Comparison of ENCODE assay signal across 12 cellular contexts in the genomic region with DNA sequence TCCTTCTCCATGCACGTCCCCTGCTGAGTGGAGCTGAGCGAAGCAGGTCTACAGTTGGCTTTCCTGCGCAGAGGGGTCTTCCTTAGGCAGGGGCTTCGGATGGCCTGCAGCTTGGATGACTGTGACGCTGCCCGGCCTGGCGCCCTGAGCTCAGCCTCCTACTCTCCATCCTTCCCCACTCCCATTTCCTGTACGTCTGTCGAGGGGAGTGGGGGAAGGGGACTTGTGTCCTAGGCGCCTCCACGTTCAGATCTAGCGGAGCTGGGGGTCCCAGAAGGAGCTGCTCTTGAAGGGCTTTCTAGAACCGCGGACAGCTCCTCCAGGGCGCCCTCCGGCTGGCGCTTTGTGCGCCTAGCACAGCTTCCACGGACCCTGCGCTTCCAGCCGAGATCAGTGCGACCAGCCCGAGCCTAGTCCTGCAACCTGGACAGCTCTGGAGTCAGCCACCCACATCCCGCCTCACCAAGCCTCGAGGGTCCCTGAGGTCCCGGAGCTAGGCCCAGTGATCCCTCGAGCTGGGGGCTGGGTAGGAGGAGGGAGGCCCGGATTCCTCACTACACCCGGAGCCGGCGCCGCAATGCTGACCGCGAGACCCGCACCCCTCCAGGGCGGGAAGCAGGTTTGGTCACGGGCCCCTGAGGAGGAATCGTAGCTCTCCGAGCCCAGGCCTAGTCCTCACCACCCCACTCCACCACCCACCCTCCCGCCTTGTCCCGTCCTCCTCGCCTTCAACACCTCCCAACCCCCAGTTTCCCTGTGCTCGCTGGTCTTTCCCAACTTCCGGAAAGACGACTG. TPM values are rescaled to one million over a fixed set of nuclear protein-coding genes. Genes with fewer than 3 reads are reported as not detected.
DNase-seq lines count a peak whose midpoint lies in the region; ATAC-seq and TF ChIP-seq lines count a peak whose summit lies in the region.
"Had no signal": no experiment of that assay in that cellular context is flagged by ENCODE, and none has a peak within 500 bp of the region (broad histone marks: within the 10 kb centered on the region; RNA-seq: fewer than 3 reads in every experiment).

No MANE protein-coding gene starts in this region.

- H3K9me3 ChIP-seq in WERI-Rb-1 (ENCODE audit: severe bottlenecking) (no peaks in the 10 kb centered on the region), stomach (no peaks in the 10 kb centered on the region)
- H3K9me3 ChIP-seq: neutrophil had no signal

- H3K36me3 ChIP-seq in WERI-Rb-1 (no peaks in the 10 kb centered on the region), stomach (no peaks in the 10 kb centered on the region)
- H3K36me3 ChIP-seq: neutrophil had no signal

- DNase-seq in activated CD4-positive, CD25-positive, alpha-beta regulatory T cell treated with anti-CD3 and anti-CD28 coated beads, Interleukin-2, amount 50 U/mL, for 72 hours: peak; percentile 29
- DNase-seq in activated CD4-positive, CD25-positive, alpha-beta regulatory T cell (lab: John Stamatoyannopoulos, UW): no peak
- DNase-seq in WERI-Rb-1 (peak; percentile 24), left kidney (ENCODE audit: low read depth, low spot score) (peak; percentile 78), stomach (no peak), LoVo (ENCODE audit: low spot score) (no peak)
- no peak for DNase-seq in activated T-helper 2 cell treated with anti-CD3 and anti-CD28 coated beads, Interferon-gamma antibody, Interleukin-2, Interleukin-4, amounts not matched to agents 10 μg/mL and 5 μg/mL and 100 μg/mL, durations not matched to agents 14 hours and 24 hours and 36 hours (ENCODE audit: low spot score)
- DNase-seq: HCEC 1CT, Kasumi-1 had no signal

- TF ChIP-seq EP300 in stomach (IDR thresholded peaks at IDR 0.05): no peak

- ATAC-seq in HG02588 (IDR thresholded peaks at IDR 0.05; ENCODE audit: unreplicated experiment): no peak

- H3K4me3 ChIP-seq in WERI-Rb-1 (ENCODE audit: low read depth, low read length) (peak overlapping the region; percentile 17), stomach (peak overlapping the region; percentile 50 to 71 (median 66))

- no peak for TF ChIP-seq CTCF in WERI-Rb-1 (IDR thresholded peaks at IDR 0.05; ENCODE audit: low read depth, low read length)
- no peak for TF ChIP-seq CTCF in stomach (IDR thresholded peaks at IDR 0.05)

- intact Hi-C loops in stomach (cut with DNase I; ENCODE audit: low total_unique reads): no loop called here
- intact Hi-C loops in activated T-helper 2 cell treated with anti-CD3 and anti-CD28 coated beads, Interferon-gamma antibody, Interleukin-2, Interleukin-4, amounts not matched to agents 10 μg/mL and 5 μg/mL and 100 μg/mL, durations not matched to agents 14 hours and 24 hours and 36 hours (cut with micrococcal nuclease): no loop called here

- H3K27me3 Mint-ChIP-seq in activated T-helper 2 cell treated with anti-CD3 and anti-CD28 coated beads, Interferon-gamma antibody, Interleukin-2, Interleukin-4, amounts not matched to agents 10 μg/mL and 5 μg/mL and 100 μg/mL, durations not matched to agents 14 hours and 24 hours and 36 hours (ENCODE audit: low read depth): peaks cover 67% of the 10 kb centered on the region

- H3K27ac ChIP-seq in WERI-Rb-1: no peak overlapping the region
- H3K27ac ChIP-seq in stomach: no peak overlapping the region
- H3K27ac ChIP-seq: epithelial cell of prostate, neutrophil had no signal

- peaks cover 37 to 55% (median 46%) of the 10 kb centered on the region in 4 donors for H3K4me1 ChIP-seq in stomach

- H3K9me3 Mint-ChIP-seq in activated T-helper 2 cell treated with anti-CD3 and anti-CD28 coated beads, Interferon-gamma antibody, Interleukin-2, Interleukin-4, amounts not matched to agents 10 μg/mL and 5 μg/mL and 100 μg/mL, durations not matched to agents 14 hours and 24 hours and 36 hours: no peaks in the 10 kb centered on the region

- H3K27ac Mint-ChIP-seq in activated T-helper 2 cell treated with anti-CD3 and anti-CD28 coated beads, Interferon-gamma antibody, Interleukin-2, Interleukin-4, amounts not matched to agents 10 μg/mL and 5 μg/mL and 100 μg/mL, durations not matched to agents 14 hours and 24 hours and 36 hours: no peak overlapping the region

- no peaks in the 10 kb centered on the region for H3K36me3 Mint-ChIP-seq in activated T-helper 2 cell treated with anti-CD3 and anti-CD28 coated beads, Interferon-gamma antibody, Interleukin-2, Interleukin-4, amounts not matched to agents 10 μg/mL and 5 μg/mL and 100 μg/mL, durations not matched to agents 14 hours and 24 hours and 36 hours (ENCODE audit: low read depth)

- 6 to 9% (median 7%) methylated on average over 25 to 45 of the region's 45 CpGs for WGBS in stomach, 5 donors

- no peak overlapping the region for H3K4me3 Mint-ChIP-seq in activated T-helper 2 cell treated with anti-CD3 and anti-CD28 coated beads, Interferon-gamma antibody, Interleukin-2, Interleukin-4, amounts not matched to agents 10 μg/mL and 5 μg/mL and 100 μg/mL, durations not matched to agents 14 hours and 24 hours and 36 hours (ENCODE audit: low read depth)

- no peak for TF ChIP-seq POLR2A in stomach (IDR thresholded peaks at IDR 0.05)

- H3K4me1 Mint-ChIP-seq in activated T-helper 2 cell treated with anti-CD3 and anti-CD28 coated beads, Interferon-gamma antibody, Interleukin-2, Interleukin-4, amounts not matched to agents 10 μg/mL and 5 μg/mL and 100 μg/mL, durations not matched to agents 14 hours and 24 hours and 36 hours (ENCODE audit: low read depth): peaks cover 3% of the 10 kb centered on the region

- peaks cover 85% of the 10 kb centered on the region for H3K27me3 ChIP-seq in WERI-Rb-1 (ENCODE audit: insufficient read depth, low read depth, severe bottlenecking)
- peaks cover 14 to 79% (median 62%) of the 10 kb centered on the region in 3 donors for H3K27me3 ChIP-seq in stomach

RNA-seq across cellular contexts. Expression of a gene that starts 1.8 kb away (rescaled TPM):
- total RNA-seq in stomach: 1 to 10 TPM in 4 of 5 donors, not detected in 1; 1.0 to 8.5 (median 1.9) TPM
- under 1 TPM; 0.31 to 0.63 (median 0.50) TPM for polyA plus RNA-seq in stomach
- total RNA-seq in activated T-helper 2 cell treated with anti-CD3 and anti-CD28 coated beads, Interferon-gamma antibody, Interleukin-2, Interleukin-4, amounts not matched to agents 10 μg/mL and 5 μg/mL and 100 μg/mL, durations not matched to agents 14 hours and 24 hours and 36 hours: not detected in 2 replicates

Comparison
In these comparisons a context has a peak if more than half of its experiments do, and no peak if none do; other contexts are left out.
1. DNase-seq: peak in activated CD4-positive, CD25-positive, alpha-beta regulatory T cell treated with anti-CD3 and anti-CD28 coated beads, Interleukin-2, amount 50 U/mL, for 72 hours (single experiment), WERI-Rb-1 (single experiment) and left kidney (single experiment); none in activated CD4-positive, CD25-positive, alpha-beta regulatory T cell (0 of 4), stomach (single experiment), activated T-helper 2 cell treated with anti-CD3 and anti-CD28 coated beads, Interferon-gamma antibody, Interleukin-2, Interleukin-4, amounts not matched to agents 10 μg/mL and 5 μg/mL and 100 μg/mL, durations not matched to agents 14 hours and 24 hours and 36 hours (single experiment) and LoVo (single experiment).